ENCODE assay signal across 1 cellular context in the genomic region with DNA sequence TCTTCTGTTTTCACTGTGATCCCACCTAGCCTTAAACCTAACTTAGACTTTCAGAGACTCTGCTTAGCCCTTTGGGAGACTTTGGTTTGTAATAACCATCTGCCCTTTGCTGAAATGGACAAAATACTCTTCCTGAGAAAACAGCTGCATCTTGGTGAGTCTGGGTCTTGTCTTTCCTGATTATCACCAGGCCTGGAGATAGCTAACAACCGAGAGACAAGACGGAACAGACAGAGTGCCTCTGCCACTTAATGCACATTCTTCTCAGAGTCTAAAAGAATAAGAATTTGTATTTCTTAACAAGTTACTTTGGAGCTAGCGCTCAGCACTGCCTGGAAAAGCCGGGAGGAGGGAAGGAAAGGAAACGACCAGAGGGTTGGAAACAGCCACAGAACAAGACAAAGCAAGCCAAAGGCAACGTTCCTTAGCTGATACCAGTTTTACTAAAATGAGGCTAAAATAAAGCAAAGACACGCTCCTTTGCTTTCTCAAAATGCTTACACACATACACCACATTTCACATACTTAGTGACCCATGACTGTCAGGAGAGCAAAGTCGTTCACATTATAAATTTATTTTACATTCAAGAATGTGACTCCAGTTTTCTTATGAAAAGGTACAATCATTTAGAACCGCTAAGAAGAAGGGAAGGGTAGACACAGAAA.
TF ChIP-seq lines count a peak whose summit lies in the region.

No MANE protein-coding gene starts in this region.

TF ChIP-seq in SK-N-SH treated with all-trans-retinoic acid at 6 μM for 48 hours, 23 proteins besides CTCF, POLR2A, EP300 and RAD21 (continued from another document):
- TF ChIP-seq, protein P1, sequence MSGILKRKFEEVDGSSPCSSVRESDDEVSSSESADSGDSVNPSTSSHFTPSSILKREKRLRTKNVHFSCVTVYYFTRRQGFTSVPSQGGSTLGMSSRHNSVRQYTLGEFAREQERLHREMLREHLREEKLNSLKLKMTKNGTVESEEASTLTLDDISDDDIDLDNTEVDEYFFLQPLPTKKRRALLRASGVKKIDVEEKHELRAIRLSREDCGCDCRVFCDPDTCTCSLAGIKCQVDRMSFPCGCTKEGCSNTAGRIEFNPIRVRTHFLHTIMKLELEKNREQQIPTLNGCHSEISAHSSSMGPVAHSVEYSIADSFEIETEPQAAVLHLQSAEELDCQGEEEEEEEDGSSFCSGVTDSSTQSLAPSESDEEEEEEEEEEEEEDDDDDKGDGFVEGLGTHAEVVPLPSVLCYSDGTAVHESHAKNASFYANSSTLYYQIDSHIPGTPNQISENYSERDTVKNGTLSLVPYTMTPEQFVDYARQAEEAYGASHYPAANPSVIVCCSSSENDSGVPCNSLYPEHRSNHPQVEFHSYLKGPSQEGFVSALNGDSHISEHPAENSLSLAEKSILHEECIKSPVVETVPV (CRISPR knock-in tag; IDR thresholded peaks at IDR 0.05): no peak
- TF ChIP-seq OSR1 (CRISPR knock-in tag; IDR thresholded peaks at IDR 0.05) (no peak), ZFP30 (CRISPR knock-in tag; IDR thresholded peaks at IDR 0.05) (no peak), ARNTL (CRISPR knock-in tag; IDR thresholded peaks at IDR 0.05; ENCODE audit: borderline replicate concordance, low read depth) (no peak), ZNF8 (CRISPR knock-in tag; IDR thresholded peaks at IDR 0.05) (no peak), TCF4 (CRISPR knock-in tag; IDR thresholded peaks at IDR 0.05; ENCODE audit: borderline replicate concordance) (peak; percentile 52; the same call in 1 of the 2 replicates)
